Comparison of ENCODE assay signal across 8 cellular contexts in genomic region chr16:84952335-84953050, GRCh38. TPM values are rescaled to one million over a fixed set of nuclear protein-coding genes. Genes with fewer than 3 reads are reported as not detected.
DNase-seq lines count a peak whose midpoint lies in the region; ATAC-seq and TF ChIP-seq lines count a peak whose summit lies in the region.

No MANE protein-coding gene starts in this region.

- H3K4me1 Mint-ChIP-seq in activated T-helper 17 cell treated with anti-CD3 and anti-CD28 coated beads, Interleukin-2, amount 50 U/mL, for 72 hours, result no peaks in the 10 kb centered on the region

- no peaks in the 10 kb centered on the region for H3K4me1 ChIP-seq in foreskin keratinocyte

- no peak overlapping the region for H3K27ac Mint-ChIP-seq in activated T-helper 17 cell treated with anti-CD3 and anti-CD28 coated beads, Interleukin-2, amount 50 U/mL, for 72 hours

- no peaks in the 10 kb centered on the region for H3K27me3 Mint-ChIP-seq in activated T-helper 17 cell treated with anti-CD3 and anti-CD28 coated beads, Interleukin-2, amount 50 U/mL, for 72 hours

- H3K4me3 Mint-ChIP-seq in activated T-helper 17 cell treated with anti-CD3 and anti-CD28 coated beads, Interleukin-2, amount 50 U/mL, for 72 hours, result no peak overlapping the region

- no peaks in the 10 kb centered on the region for H3K36me3 Mint-ChIP-seq in activated T-helper 17 cell treated with anti-CD3 and anti-CD28 coated beads, Interleukin-2, amount 50 U/mL, for 72 hours (ENCODE audit: low read depth)

- peak; percentile 91 for ATAC-seq in activated T-helper 17 cell treated with anti-CD3 and anti-CD28 coated beads, Interleukin-2, amount 50 U/mL, for 72 hours (replicated peaks)
- ATAC-seq in foreskin keratinocyte, result peak; percentile 72

- H3K27me3 ChIP-seq in foreskin keratinocyte, result peaks cover 7% of the 10 kb centered on the region

- peak; percentile 24 for DNase-seq in NK-92 treated with Interleukin-12 subunit alpha and Interleukin-12 subunit beta, amount 100 ng/mL, for 24 hours (lab: John Stamatoyannopoulos, UW)
- DNase-seq in NK-92 (lab: John Stamatoyannopoulos, UW; ENCODE audit: unreplicated experiment) (no peak), LHCN-M2 (ENCODE audit: low read depth) (peak; percentile 72), RPMI7951 (ENCODE audit: low read depth) (peak; percentile 77), foreskin keratinocyte (peak in 1 of 2 donors; percentile 48), nucleus accumbens (lab: John Stamatoyannopoulos, UW) (peak in 52 of 56 donors; percentile 8 to 86 (median 50)), substantia nigra (lab: John Stamatoyannopoulos, UW) (peak in 46 of 49 donors; percentile 2 to 80 (median 63))

- H3K9me3 Mint-ChIP-seq in activated T-helper 17 cell treated with anti-CD3 and anti-CD28 coated beads, Interleukin-2, amount 50 U/mL, for 72 hours, result no peaks in the 10 kb centered on the region

- no peak overlapping the region for H3K27ac ChIP-seq in foreskin keratinocyte
- no peak overlapping the region for H3K27ac ChIP-seq in substantia nigra (ENCODE audit: low read depth, low read length, poor library complexity, severe bottlenecking)

- TF ChIP-seq CTCF in foreskin keratinocyte (conservative IDR thresholded peaks at IDR 0.05), result peak; percentile 84

RNA-seq across cellular contexts. Expression of gene ZDHHC7, which starts 58.8 kb away (rescaled TPM):
- total RNA-seq in LHCN-M2 (2014; rRNA removed) (73.2 and 75.1 TPM in 2 replicates), foreskin keratinocyte (45.3 and 50.0 TPM in 2 replicates)
- 41.3 TPM for polyA plus RNA-seq in LHCN-M2 (2012)
- 41.7 and 46.4 TPM in 2 replicates for total RNA-seq in RPMI7951 (2014; rRNA removed; shearing (Covaris generic))
- total RNA-seq in activated T-helper 17 cell treated with anti-CD3 and anti-CD28 coated beads, Interleukin-2, amount 50 U/mL, for 72 hours, result 10 to 100 TPM; 25.2 to 32.9 TPM
- polyA plus RNA-seq in foreskin keratinocyte, result 25.7 and 31.8 TPM in 2 replicates
